In the genomic region with DNA sequence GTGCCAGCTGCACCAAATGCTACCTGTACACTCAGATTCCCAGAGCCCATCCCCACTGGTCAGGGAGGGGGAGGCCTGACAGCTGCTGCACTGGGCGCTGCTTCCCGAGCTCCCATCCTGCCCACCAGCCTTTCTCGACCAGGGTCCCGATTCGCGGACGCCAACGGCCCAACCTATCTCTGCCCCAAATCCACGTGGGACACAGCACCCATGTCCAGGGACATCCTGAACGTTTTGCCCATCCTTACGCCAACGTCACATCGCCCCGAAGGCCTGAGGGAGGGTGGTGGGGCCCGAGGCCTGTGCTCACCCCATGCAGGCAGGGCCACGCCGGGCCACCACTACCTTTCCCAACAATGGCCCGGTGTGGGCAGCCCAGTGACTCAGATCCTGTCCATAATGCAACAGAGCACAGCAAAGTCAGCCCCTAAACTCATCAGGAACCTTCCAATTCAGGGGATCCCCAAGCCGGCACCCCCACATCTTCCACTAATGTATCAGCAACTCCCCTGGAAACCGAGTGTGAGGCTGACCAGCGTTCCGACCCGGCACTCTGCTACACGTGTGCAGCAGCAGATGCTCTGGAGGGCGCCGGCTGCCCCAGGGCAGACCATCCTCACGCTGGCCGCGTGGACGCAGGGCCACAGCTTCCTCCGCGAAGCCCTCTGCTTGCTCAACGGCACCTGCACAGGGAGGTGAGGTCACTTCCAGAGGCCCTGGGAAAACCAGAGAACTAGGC, we compare ENCODE assay signal across 1 cellular context.
TF ChIP-seq lines count a peak whose summit lies in the region.

No MANE protein-coding gene starts in this region.

TF ChIP-seq in HepG2, 621 proteins besides CTCF, POLR2A, EP300 and RAD21:
- peak; percentile 78 for TF ChIP-seq AGO2 (optimal IDR thresholded peaks at IDR 0.05; ENCODE audit: low read depth, low read length)
- TF ChIP-seq ZBTB33 (CRISPR knock-in tag; IDR thresholded peaks at IDR 0.05) = peak; percentile 93
- no peak for TF ChIP-seq ZBTB44 (CRISPR knock-in tag; IDR thresholded peaks at IDR 0.05)
- TF ChIP-seq HOXA3 (CRISPR knock-in tag; IDR thresholded peaks at IDR 0.05) = 0 out of 2 replicates have a peak, but pooled peaks have one; percentile 14
- TF ChIP-seq ZNF746 (CRISPR knock-in tag; IDR thresholded peaks at IDR 0.05) = no peak
TF ChIP-seq in HepG2: peak in this region for 3.
